2 cellular contexts compared by ENCODE assay signal in genomic region chr4:89137695-89138094, GRCh38.
A peak's percentile ranks its signal among the peaks of the same experiment; 100 is the strongest.
TF ChIP-seq lines count a peak whose summit lies in the region.

No MANE protein-coding gene starts in this region.

TF ChIP-seq in H1, 55 proteins besides CTCF, POLR2A, EP300 and RAD21:
- TF ChIP-seq YY1 (IDR thresholded peaks at IDR 0.05; ENCODE audit: low read depth, low read length): peak; percentile 65; the same call in 1 of the 2 replicates
- TF ChIP-seq TEAD4 (IDR thresholded peaks at IDR 0.05; ENCODE audit: low read depth, low read length): 0 out of 2 replicates have a peak, but pooled peaks have one; percentile 5
- TF ChIP-seq ZNF274 (IDR thresholded peaks at IDR 0.05; ENCODE audit: borderline replicate concordance, extremely low read depth, low read length): no peak
- no peak for TF ChIP-seq ASH2L (IDR thresholded peaks at IDR 0.05; ENCODE audit: low read length)
- TF ChIP-seq MAX (IDR thresholded peaks at IDR 0.05): peak; percentile 34; the same call in 1 of the 2 replicates
- 0 out of 2 replicates have a peak, but pooled peaks have one; percentile 15 for TF ChIP-seq E2F6 (IDR thresholded peaks at IDR 0.05)

TF ChIP-seq in SK-N-SH, 30 proteins besides CTCF, POLR2A, EP300 and RAD21:
- TF ChIP-seq SMC3 (IDR thresholded peaks at IDR 0.05; ENCODE audit: low read depth, low read length): no peak
- TF ChIP-seq ELF1 (IDR thresholded peaks at IDR 0.05): no peak
- TF ChIP-seq GABPA (IDR thresholded peaks at IDR 0.05; ENCODE audit: low read depth): no peak
- TF ChIP-seq CHD2 (IDR thresholded peaks at IDR 0.05; ENCODE audit: low read length, partially characterized antibody): no peak
- no peak for TF ChIP-seq FOXM1 (IDR thresholded peaks at IDR 0.05; ENCODE audit: low read depth)
- TF ChIP-seq USF2 (IDR thresholded peaks at IDR 0.05; ENCODE audit: borderline replicate concordance, low read depth, low read length): no peak
- no peak for TF ChIP-seq POLR2AphosphoS5 (IDR thresholded peaks at IDR 0.05; ENCODE audit: low read depth, low read length)
- TF ChIP-seq SIN3A (IDR thresholded peaks at IDR 0.05; ENCODE audit: borderline replicate concordance, low read depth, low read length): no peak
- no peak for TF ChIP-seq RXRA (IDR thresholded peaks at IDR 0.05; ENCODE audit: borderline replicate concordance, low read depth)
- TF ChIP-seq RCOR1 (IDR thresholded peaks at IDR 0.05; ENCODE audit: low read length): no peak
- no peak for TF ChIP-seq MEF2A (IDR thresholded peaks at IDR 0.05; ENCODE audit: borderline replicate concordance, low read depth)
- no peak for TF ChIP-seq TEAD4 (IDR thresholded peaks at IDR 0.05; ENCODE audit: borderline replicate concordance, insufficient read depth)
- TF ChIP-seq PBX3 (IDR thresholded peaks at IDR 0.05): no peak
- TF ChIP-seq TAF1 (IDR thresholded peaks at IDR 0.05; ENCODE audit: borderline replicate concordance, low read depth, low read length): no peak
